1 cellular context compared by ENCODE assay signal in the genomic region with DNA sequence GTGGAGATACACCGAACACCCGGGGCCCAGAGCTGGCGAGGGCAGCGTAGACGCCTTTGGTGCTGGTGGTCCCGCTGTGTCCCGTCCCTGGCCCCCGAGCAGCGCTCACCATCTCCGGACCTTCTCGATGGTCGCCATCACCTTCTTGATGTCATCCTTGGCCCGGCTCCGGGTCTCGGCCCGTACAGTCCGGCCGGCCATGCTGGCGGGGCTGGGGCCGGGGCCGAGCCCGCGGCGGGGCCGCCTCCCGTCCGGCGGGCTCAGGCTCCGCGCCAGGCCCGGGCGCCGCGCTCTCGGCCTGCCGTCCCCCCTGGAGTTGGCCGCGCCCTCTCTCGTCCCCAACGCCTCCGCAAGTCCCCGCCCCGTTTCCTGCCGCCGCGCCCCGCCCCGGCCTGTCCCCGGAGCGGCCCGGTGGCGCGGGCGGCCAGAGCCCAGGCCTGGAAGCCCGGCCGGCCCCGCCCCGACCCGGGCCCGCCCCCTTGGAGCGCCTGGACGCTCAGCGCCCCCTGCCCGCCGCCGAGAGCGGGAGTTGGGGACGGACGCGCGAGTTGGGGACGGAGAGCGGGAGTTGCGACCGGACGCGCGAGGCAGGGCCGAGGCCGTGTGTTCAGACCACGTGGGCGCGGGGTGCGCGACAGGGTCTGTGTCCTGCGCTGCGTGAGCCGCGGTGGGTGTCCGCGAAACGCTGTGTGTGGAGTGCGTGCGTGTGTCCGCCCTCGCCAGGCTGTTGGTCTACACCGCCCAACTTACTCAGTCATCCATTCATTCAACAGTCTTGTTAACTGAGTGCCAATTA.
TF ChIP-seq lines count a peak whose summit lies in the region.

BCL7C (minus strand) TSS at position 334 of the 796 bp plus-strand sequence; CDS start at position 201, 133 bp downstream.

TF ChIP-seq in K562, 482 proteins besides CTCF, POLR2A, EP300 and RAD21 (continued from another document and continues in another):
- TF ChIP-seq ZNF609 (CRISPR knock-in tag; IDR thresholded peaks at IDR 0.05; ENCODE audit: borderline replicate concordance) = peak; percentile 96
- TF ChIP-seq ZBTB12 (CRISPR knock-in tag; IDR thresholded peaks at IDR 0.05) = peak; percentile 24; the same call in 1 of the 2 replicates
- TF ChIP-seq CBFA2T3 (IDR thresholded peaks at IDR 0.05) = 0 out of 2 replicates have a peak, but pooled peaks have one; percentile 12
- TF ChIP-seq ZNF586 (CRISPR knock-in tag; conservative IDR thresholded peaks at IDR 0.05) = 0 out of 2 replicates have a peak, but pooled peaks have one; percentile 35
- TF ChIP-seq HEY1 (CRISPR knock-in tag; IDR thresholded peaks at IDR 0.05; ENCODE audit: borderline replicate concordance) = no peak
- no peak for TF ChIP-seq SMARCA5 (IDR thresholded peaks at IDR 0.05)
- TF ChIP-seq ZNF408 (CRISPR knock-in tag; IDR thresholded peaks at IDR 0.05; ENCODE audit: low read depth) = no peak
- TF ChIP-seq MTF1 (CRISPR knock-in tag; IDR thresholded peaks at IDR 0.05; ENCODE audit: borderline replicate concordance) = no peak
- TF ChIP-seq ILK (tag; IDR thresholded peaks at IDR 0.05; ENCODE audit: borderline replicate concordance, low read depth) = no peak
- TF ChIP-seq GATA2 (CRISPR knock-in tag; IDR thresholded peaks at IDR 0.05) = no peak
- TF ChIP-seq CBX2 (IDR thresholded peaks at IDR 0.05; ENCODE audit: insufficient read depth, low read length, poor library complexity, severe bottlenecking) = no peak
- TF ChIP-seq ZNF77 (CRISPR knock-in tag; IDR thresholded peaks at IDR 0.05) = no peak
- TF ChIP-seq, protein P1, sequence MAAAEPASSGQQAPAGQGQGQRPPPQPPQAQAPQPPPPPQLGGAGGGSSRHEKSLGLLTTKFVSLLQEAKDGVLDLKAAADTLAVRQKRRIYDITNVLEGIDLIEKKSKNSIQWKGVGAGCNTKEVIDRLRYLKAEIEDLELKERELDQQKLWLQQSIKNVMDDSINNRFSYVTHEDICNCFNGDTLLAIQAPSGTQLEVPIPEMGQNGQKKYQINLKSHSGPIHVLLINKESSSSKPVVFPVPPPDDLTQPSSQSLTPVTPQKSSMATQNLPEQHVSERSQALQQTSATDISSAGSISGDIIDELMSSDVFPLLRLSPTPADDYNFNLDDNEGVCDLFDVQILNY (CRISPR knock-in tag; IDR thresholded peaks at IDR 0.05) = peak; percentile 99
- TF ChIP-seq TSC22D4 (tag; IDR thresholded peaks at IDR 0.05) = no peak
- no peak for TF ChIP-seq IRF9 (tag; IDR thresholded peaks at IDR 0.05)
- TF ChIP-seq GTF2E2 (tag; IDR thresholded peaks at IDR 0.05) = no peak
- no peak for TF ChIP-seq MLLT1 (IDR thresholded peaks at IDR 0.05)
- no peak for TF ChIP-seq EHMT2 (IDR thresholded peaks at IDR 0.05)
- peak; percentile 47; the same call in 1 of the 2 replicates for TF ChIP-seq CREB3 (tag; conservative IDR thresholded peaks at IDR 0.05; ENCODE audit: low read depth)
- peak; percentile 76; the same call in 1 of the 2 replicates for TF ChIP-seq KAT7 (CRISPR knock-in tag; IDR thresholded peaks at IDR 0.05; ENCODE audit: borderline replicate concordance)
- TF ChIP-seq GTF2F1 (IDR thresholded peaks at IDR 0.05; ENCODE audit: low read depth, low read length) = no peak
- no peak for TF ChIP-seq PHB2 (IDR thresholded peaks at IDR 0.05; ENCODE audit: low read depth)
- TF ChIP-seq KLF1 (tag; IDR thresholded peaks at IDR 0.05) = 0 out of 2 replicates have a peak, but pooled peaks have one; percentile 61
- TF ChIP-seq, protein P2, sequence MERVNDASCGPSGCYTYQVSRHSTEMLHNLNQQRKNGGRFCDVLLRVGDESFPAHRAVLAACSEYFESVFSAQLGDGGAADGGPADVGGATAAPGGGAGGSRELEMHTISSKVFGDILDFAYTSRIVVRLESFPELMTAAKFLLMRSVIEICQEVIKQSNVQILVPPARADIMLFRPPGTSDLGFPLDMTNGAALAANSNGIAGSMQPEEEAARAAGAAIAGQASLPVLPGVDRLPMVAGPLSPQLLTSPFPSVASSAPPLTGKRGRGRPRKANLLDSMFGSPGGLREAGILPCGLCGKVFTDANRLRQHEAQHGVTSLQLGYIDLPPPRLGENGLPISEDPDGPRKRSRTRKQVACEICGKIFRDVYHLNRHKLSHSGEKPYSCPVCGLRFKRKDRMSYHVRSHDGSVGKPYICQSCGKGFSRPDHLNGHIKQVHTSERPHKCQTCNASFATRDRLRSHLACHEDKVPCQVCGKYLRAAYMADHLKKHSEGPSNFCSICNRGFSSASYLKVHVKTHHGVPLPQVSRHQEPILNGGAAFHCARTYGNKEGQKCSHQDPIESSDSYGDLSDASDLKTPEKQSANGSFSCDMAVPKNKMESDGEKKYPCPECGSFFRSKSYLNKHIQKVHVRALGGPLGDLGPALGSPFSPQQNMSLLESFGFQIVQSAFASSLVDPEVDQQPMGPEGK (CRISPR knock-in tag; IDR thresholded peaks at IDR 0.05; ENCODE audit: borderline replicate concordance) = no peak
- peak; percentile 55; the same call in 1 of the 2 replicates for TF ChIP-seq ZBTB40 (IDR thresholded peaks at IDR 0.05)
- peak; percentile 65; the same call in 1 of the 2 replicates for TF ChIP-seq ZBTB40 (CRISPR knock-in tag; IDR thresholded peaks at IDR 0.05)
- TF ChIP-seq CHD4 (IDR thresholded peaks at IDR 0.05; ENCODE audit: insufficient read depth, insufficient replicate concordance, low read depth, low read length, poor library complexity, severe bottlenecking) = no peak
